Comparison of ENCODE assay signal across 9 cellular contexts in the genomic region with DNA sequence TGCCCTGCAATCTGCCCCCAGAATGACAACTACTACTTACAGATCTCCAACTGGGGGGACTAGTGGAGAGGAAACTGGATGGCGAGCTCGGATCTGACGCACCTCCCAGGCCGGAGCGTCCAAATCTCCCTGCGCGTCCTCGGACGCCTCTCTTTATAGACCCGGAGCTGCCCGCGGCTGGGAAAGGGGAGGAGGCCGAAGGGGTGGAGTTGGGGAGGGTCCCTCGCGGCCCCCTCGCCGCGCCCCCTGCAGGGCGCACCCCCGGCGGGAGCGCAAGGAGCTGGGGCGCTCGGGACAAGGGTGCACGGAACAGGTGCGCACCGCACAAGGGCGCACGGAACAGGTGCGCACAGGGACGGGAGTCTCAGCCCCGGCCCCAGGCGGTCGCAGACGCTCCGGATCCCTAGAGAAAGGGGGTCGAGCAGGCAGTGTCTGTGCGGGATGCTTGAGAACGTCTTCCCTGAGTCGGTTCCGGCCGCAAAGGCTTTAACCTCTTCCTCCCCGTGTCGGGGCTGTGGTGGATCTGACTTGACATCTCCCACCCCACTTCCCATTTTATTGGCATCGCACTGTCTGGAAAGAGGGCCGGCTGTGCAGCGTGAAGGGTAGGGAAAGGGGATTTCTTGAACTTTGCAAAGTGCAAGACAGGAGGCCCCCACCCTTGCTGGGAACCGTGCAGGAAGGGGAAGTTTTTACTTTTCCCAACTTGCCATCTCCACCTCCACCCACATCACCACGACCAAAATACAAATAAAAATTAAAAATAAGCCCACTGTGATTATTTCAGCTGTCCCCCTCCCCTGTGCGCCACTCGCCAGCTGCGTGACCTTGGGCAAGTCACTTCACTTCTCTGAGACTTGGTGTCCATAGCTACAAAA. TPM values are rescaled to one million over a fixed set of nuclear protein-coding genes. Genes with fewer than 3 reads are reported as not detected.
DNase-seq lines count a peak whose midpoint lies in the region; FAIRE-seq and TF ChIP-seq lines count a peak whose summit lies in the region.
"Had no signal": no experiment of that assay in that cellular context is flagged by ENCODE, and none has a peak within 500 bp of the region (broad histone marks: within the 10 kb centered on the region; RNA-seq: fewer than 3 reads in every experiment).

A gene (minus strand): TSS at position 128 of the 878 bp plus-strand sequence. CDS start 18,776 bp downstream, outside the sequence.

- no peaks in the 10 kb centered on the region for H3K36me3 ChIP-seq in HUES6 (ENCODE audit: control insufficient read depth, insufficient read depth, low read length)
- H3K36me3 ChIP-seq in astrocyte (ENCODE audit: insufficient read depth, low read length) = no peaks in the 10 kb centered on the region
- H3K36me3 ChIP-seq in keratinocyte (ENCODE audit: control insufficient read depth in 2 of 2, extremely low read depth in 1 of 2, insufficient read depth in 2 of 2, low read length in 2 of 2) = no peaks in the 10 kb centered on the region
- peaks cover 12 to 23% of the 10 kb centered on the region in 2 donors for H3K36me3 ChIP-seq in stomach smooth muscle (ENCODE audit: control insufficient read depth in 2 of 2, insufficient read depth in 2 of 2, low read length in 2 of 2)
- H3K36me3 ChIP-seq: pancreas had no signal

- H3K4me1 ChIP-seq in HUES6 (ENCODE audit: control insufficient read depth, insufficient read depth, low read length) (no peaks in the 10 kb centered on the region), astrocyte (ENCODE audit: insufficient read depth, low read length) (no peaks in the 10 kb centered on the region), keratinocyte (ENCODE audit: control insufficient read depth, extremely low read depth, insufficient read depth, low read length) (peaks cover 4% of the 10 kb centered on the region), stomach smooth muscle (ENCODE audit: control insufficient read depth, insufficient read depth, low read length) (peaks cover 16% of the 10 kb centered on the region)

- H3K9ac ChIP-seq in HUES6 (ENCODE audit: low read length) = no peak within 1 kb of the TSS
- H3K9ac ChIP-seq in astrocyte (ENCODE audit: low read length) = peak within 1 kb of the TSS; percentile 65
- no peak within 1 kb of the TSS for H3K9ac ChIP-seq in keratinocyte (ENCODE audit: control insufficient read depth, extremely low read depth, insufficient read depth, low read length)
- H3K9ac ChIP-seq in stomach smooth muscle (ENCODE audit: low read length in 2 of 2) = peak within 1 kb of the TSS; percentile 96 to 100

- peak within 1 kb of the TSS; percentile 44 for H3K27ac Mint-ChIP-seq in astrocyte (ENCODE audit: unreplicated experiment)

- H3K9me3 Mint-ChIP-seq in astrocyte (ENCODE audit: unreplicated experiment) = peaks cover 3% of the 10 kb centered on the region

- H3K9me1 ChIP-seq in keratinocyte (ENCODE audit: control insufficient read depth, extremely low read depth, insufficient read depth, low read length) = no peaks in the 10 kb centered on the region

- TF ChIP-seq CTCF in astrocyte (IDR thresholded peaks at IDR 0.05; ENCODE audit: insufficient read depth, low read depth, low read length) = no peak
- no peak for TF ChIP-seq CTCF in keratinocyte (optimal IDR thresholded peaks at IDR 0.05 in 1 of 3, IDR thresholded peaks at IDR 0.05 in 1 of 3, conservative IDR thresholded peaks at IDR 0.05 in 1 of 3; ENCODE audit: extremely low read depth in 1 of 3, insufficient read depth in 2 of 3, low read length in 3 of 3)

- H3K79me2 ChIP-seq in astrocyte (ENCODE audit: insufficient read depth, low read length) = no peaks in the 10 kb centered on the region
- H3K79me2 ChIP-seq in keratinocyte (ENCODE audit: control insufficient read depth, insufficient read depth, low read length) = no peaks in the 10 kb centered on the region

- H3K4me3 Mint-ChIP-seq in astrocyte (ENCODE audit: unreplicated experiment) = peak within 1 kb of the TSS; percentile 87

- H3K4me1 Mint-ChIP-seq in astrocyte (ENCODE audit: low read depth, unreplicated experiment) = peaks cover 5% of the 10 kb centered on the region

- peak within 1 kb of the TSS; percentile 100 for H3K4me2 ChIP-seq in astrocyte (ENCODE audit: low read length)
- peak within 1 kb of the TSS; percentile 73 for H3K4me2 ChIP-seq in keratinocyte (ENCODE audit: control insufficient read depth, extremely low read depth, insufficient read depth, low read depth, low read length)

- H4K20me1 ChIP-seq in astrocyte (ENCODE audit: insufficient read depth, low read length) (no peaks in the 10 kb centered on the region), keratinocyte (ENCODE audit: control insufficient read depth, extremely low read depth, insufficient read depth, low read length) (no peaks in the 10 kb centered on the region)

- H2AFZ ChIP-seq in astrocyte (ENCODE audit: low read depth, low read length) = peak within 1 kb of the TSS; percentile 95
- H2AFZ ChIP-seq in keratinocyte (ENCODE audit: control insufficient read depth, low read length) = peak within 1 kb of the TSS; percentile 56

- H3K27me3 Mint-ChIP-seq in astrocyte (ENCODE audit: low read depth, unreplicated experiment) = peaks cover 41% of the 10 kb centered on the region

- H3K9me3 ChIP-seq in HUES6 (ENCODE audit: control insufficient read depth, insufficient read depth, low read depth, low read length) (no peaks in the 10 kb centered on the region), astrocyte (ENCODE audit: insufficient read depth, low read depth, low read length) (no peaks in the 10 kb centered on the region), keratinocyte (ENCODE audit: control insufficient read depth, low read depth, low read length) (no peaks in the 10 kb centered on the region), stomach smooth muscle (ENCODE audit: control insufficient read depth in 2 of 2, low read length in 2 of 2) (no peaks in the 10 kb centered on the region)
- H3K9me3 ChIP-seq: pancreas had no signal

- FAIRE-seq in astrocyte (lab: Jason Lieb, UNC) (no peak), keratinocyte (lab: Jason Lieb, UNC) (no peak), HTR-8/SVneo (lab: Jason Lieb, UNC) (no peak)
- FAIRE-seq: pancreas had no signal

- peak within 1 kb of the TSS; percentile 62 for H3K4me3 ChIP-seq in HUES6 (ENCODE audit: low read depth, low read length)
- H3K4me3 ChIP-seq in astrocyte (ENCODE audit: insufficient read depth, low read depth, low read length) = peak within 1 kb of the TSS; percentile 61
- peak within 1 kb of the TSS in 2 of 3 experiments; percentile 44 to 57 for H3K4me3 ChIP-seq in keratinocyte (ENCODE audit: control insufficient read depth in 2 of 3, extremely low read depth in 1 of 3, insufficient read depth in 2 of 3, low read depth in 1 of 3, low read length in 3 of 3)
- H3K4me3 ChIP-seq in stomach smooth muscle (ENCODE audit: low read length in 2 of 2) = peak within 1 kb of the TSS; percentile 89 to 95

- dilution Hi-C loops in keratinocyte (cut with MboI; ENCODE audit: extremely low pct_ligation_motif_present, low sequenced_read_pairs) = no loop called here

- H3K27me3 ChIP-seq in HUES6 (ENCODE audit: control insufficient read depth, insufficient read depth, low read length) (peaks cover 58% of the 10 kb centered on the region), astrocyte (ENCODE audit: insufficient read depth, low read length) (peaks cover 49% of the 10 kb centered on the region), keratinocyte (ENCODE audit: control insufficient read depth, extremely low read depth, insufficient read depth, low read length) (peaks cover 36% of the 10 kb centered on the region), stomach smooth muscle (ENCODE audit: control insufficient read depth in 1 of 2, insufficient read depth in 2 of 2, low read length in 2 of 2) (peaks cover 0 to 8% of the 10 kb centered on the region in 2 donors)

- H3K27ac ChIP-seq in HUES6 (ENCODE audit: low read depth, low read length) (no peak within 1 kb of the TSS), astrocyte (ENCODE audit: low read depth, low read length) (no peak within 1 kb of the TSS), keratinocyte (ENCODE audit: control insufficient read depth, insufficient read depth, low read length) (no peak within 1 kb of the TSS), stomach smooth muscle (ENCODE audit: low read length) (peak within 1 kb of the TSS; percentile 99)
- H3K27ac ChIP-seq: pancreas had no signal

- no peaks in the 10 kb centered on the region for H3K36me3 Mint-ChIP-seq in astrocyte (ENCODE audit: low read depth, unreplicated experiment)

- DNase-seq in astrocyte (ENCODE audit: low read depth) (no peak), keratinocyte (ENCODE audit: low read depth, low spot score) (no peak), SIG-M5 (lab: John Stamatoyannopoulos, UW) (no peak), NCI-H526 treated with DMSO at 0.1 percent for 48 hours (lab: John Stamatoyannopoulos, UW) (no peak), NCI-H128 (lab: John Stamatoyannopoulos, UW; ENCODE audit: unreplicated experiment) (no peak), HTR-8/SVneo (ENCODE audit: insufficient read length, low spot score) (no peak)

RNA-seq across cellular contexts. Expression of the gene that starts here (rescaled TPM):
- total RNA-seq in astrocyte = 1.0 and 1.7 TPM in 2 replicates
- not detected in 3 replicates for polyA plus RNA-seq in keratinocyte
- polyA plus RNA-seq in keratinocyte (2011; ENCODE audit: low read depth) = 0.04 TPM
- polyA plus RNA-seq in keratinocyte (2011; cell fraction: cytosol; rRNA removed) = not detected in 2 replicates
- polyA plus RNA-seq in keratinocyte (2011; cell fraction: nucleus; rRNA removed) = not detected in 2 replicates
- polyA plus RNA-seq in keratinocyte (2012; ENCODE audit: low replicate concordance) = 0.09 and 1.6 TPM in 2 replicates
- polyA minus RNA-seq in keratinocyte = not detected in 3 replicates
- not detected for polyA minus RNA-seq in keratinocyte (2011; cell fraction: cytosol; rRNA and poly(A)+ RNA removed)
- polyA minus RNA-seq in keratinocyte (2011; cell fraction: nucleus; rRNA and poly(A)+ RNA removed) = not detected in 2 replicates

Comparison
In these comparisons a context has a peak if more than half of its experiments do, and no peak if none do; other contexts are left out.
1. H3K9ac ChIP-seq: peak in astrocyte (single experiment) and stomach smooth muscle (2 of 2); none in HUES6 (single experiment) and keratinocyte (single experiment).
2. Peak in every context shown above with its lines, with median percentiles within 50 percentile points of each other: H3K4me3 ChIP-seq.